In genomic region chr18:55376387-55376786, GRCh38 we compare ENCODE assay signal across 10 cellular contexts.
DNase-seq lines count a peak whose midpoint lies in the region; ATAC-seq and TF ChIP-seq lines count a peak whose summit lies in the region.
"Had no signal": no experiment of that assay in that cellular context is flagged by ENCODE, and none has a peak within 500 bp of the region (broad histone marks: within the 10 kb centered on the region; RNA-seq: fewer than 3 reads in every experiment).

No MANE protein-coding gene starts in this region.

- no peak for TF ChIP-seq CTCF in GM12865 (IDR thresholded peaks at IDR 0.05; ENCODE audit: insufficient read depth, low read depth, low read length, missing control alignments)

- H3K36me3 Mint-ChIP-seq in activated T-helper 1 cell treated with anti-CD3 and anti-CD28 coated beads, Interleukin-12 subunit alpha, Interleukin-12 subunit beta, Interleukin-2, Interleukin-4 antibody, amounts not matched to agents 30 ng/mL and 10 ng/mL and 1 ng/mL, durations not matched to agents 14 hours and 24 hours and 36 hours (ENCODE audit: low read depth) = no peaks in the 10 kb centered on the region

- no peaks in the 10 kb centered on the region for H3K9me3 Mint-ChIP-seq in activated T-helper 1 cell treated with anti-CD3 and anti-CD28 coated beads, Interleukin-12 subunit alpha, Interleukin-12 subunit beta, Interleukin-2, Interleukin-4 antibody, amounts not matched to agents 30 ng/mL and 10 ng/mL and 1 ng/mL, durations not matched to agents 14 hours and 24 hours and 36 hours

- no peaks in the 10 kb centered on the region for H3K27me3 Mint-ChIP-seq in activated T-helper 1 cell treated with anti-CD3 and anti-CD28 coated beads, Interleukin-12 subunit alpha, Interleukin-12 subunit beta, Interleukin-2, Interleukin-4 antibody, amounts not matched to agents 30 ng/mL and 10 ng/mL and 1 ng/mL, durations not matched to agents 14 hours and 24 hours and 36 hours (ENCODE audit: insufficient read depth)

- H3K27ac Mint-ChIP-seq in activated T-helper 1 cell treated with anti-CD3 and anti-CD28 coated beads, Interleukin-12 subunit alpha, Interleukin-12 subunit beta, Interleukin-2, Interleukin-4 antibody, amounts not matched to agents 30 ng/mL and 10 ng/mL and 1 ng/mL, durations not matched to agents 14 hours and 24 hours and 36 hours = no peak overlapping the region

- DNase-seq in GM12865 (ENCODE audit: low read depth) = peak; percentile 77
- no peak for DNase-seq in NCI-H1417 (lab: John Stamatoyannopoulos, UW)
- DNase-seq in nucleus accumbens (lab: John Stamatoyannopoulos, UW) = no peak
- no peak for DNase-seq in occipital lobe (lab: John Stamatoyannopoulos, UW)
- no peak for DNase-seq in activated T-helper 1 cell treated with anti-CD3 and anti-CD28 coated beads, Interleukin-12 subunit alpha, Interleukin-12 subunit beta, Interleukin-2, Interleukin-4 antibody, amounts not matched to agents 30 ng/mL and 10 ng/mL and 1 ng/mL, durations not matched to agents 14 hours and 24 hours and 36 hours (ENCODE audit: low spot score)
- DNase-seq: activated gamma-delta T cell treated with Interleukin-2 at 50 U/mL for 16 hours had no signal

- intact Hi-C loops in activated T-helper 1 cell treated with anti-CD3 and anti-CD28 coated beads, Interleukin-12 subunit alpha, Interleukin-12 subunit beta, Interleukin-2, Interleukin-4 antibody, amounts not matched to agents 30 ng/mL and 10 ng/mL and 1 ng/mL, durations not matched to agents 14 hours and 24 hours and 36 hours (cut with micrococcal nuclease) = no loop called here

- ATAC-seq in GM19351 (IDR thresholded peaks at IDR 0.05; ENCODE audit: unreplicated experiment) (peak; percentile 98), HG02852 (IDR thresholded peaks at IDR 0.05; ENCODE audit: unreplicated experiment) (peak; percentile 98), HG03575 (IDR thresholded peaks at IDR 0.05; ENCODE audit: extremely low read depth, insufficient number of reproducible peaks, low FRiP score, unreplicated experiment) (peak; percentile 89)

- no peak overlapping the region for H3K4me3 Mint-ChIP-seq in activated T-helper 1 cell treated with anti-CD3 and anti-CD28 coated beads, Interleukin-12 subunit alpha, Interleukin-12 subunit beta, Interleukin-2, Interleukin-4 antibody, amounts not matched to agents 30 ng/mL and 10 ng/mL and 1 ng/mL, durations not matched to agents 14 hours and 24 hours and 36 hours

- H3K4me1 Mint-ChIP-seq in activated T-helper 1 cell treated with anti-CD3 and anti-CD28 coated beads, Interleukin-12 subunit alpha, Interleukin-12 subunit beta, Interleukin-2, Interleukin-4 antibody, amounts not matched to agents 30 ng/mL and 10 ng/mL and 1 ng/mL, durations not matched to agents 14 hours and 24 hours and 36 hours (ENCODE audit: low read depth) = no peaks in the 10 kb centered on the region

- H3K4me3 ChIP-seq in GM12865 (ENCODE audit: low read depth, low read length) = no peak overlapping the region
- H3K4me3 ChIP-seq: hepatocyte had no signal
